Comparison of ENCODE assay signal across 10 cellular contexts in genomic region chr9:112048924-112049785, GRCh38.
DNase-seq lines count a peak whose midpoint lies in the region; ATAC-seq and TF ChIP-seq lines count a peak whose summit lies in the region.
"Had no signal": no experiment of that assay in that cellular context is flagged by ENCODE, and none has a peak within 500 bp of the region (broad histone marks: within the 10 kb centered on the region; RNA-seq: fewer than 3 reads in every experiment).

No MANE protein-coding gene starts in this region.

- ATAC-seq in right cardiac atrium (peak; percentile 53 to 80), HG03175 (IDR thresholded peaks at IDR 0.05; ENCODE audit: unreplicated experiment) (no peak)

- H3K27ac ChIP-seq in right cardiac atrium (ENCODE audit: low read length), result no peak overlapping the region
- H3K27ac ChIP-seq in spleen, result peak overlapping the region in 7 of 8 donors; percentile 21 to 65 (median 52)

- H3K36me3 ChIP-seq in adipocyte (ENCODE audit: control insufficient read depth, insufficient read depth, low read length, severe bottlenecking) (no peaks in the 10 kb centered on the region), spleen (peaks cover 0 to 8% (median 0%) of the 10 kb centered on the region in 6 donors)
- H3K36me3 ChIP-seq: HAP-1 had no signal

- DNase-seq in HCEC 1CT (peak; percentile 40), adipocyte (ENCODE audit: low read depth) (peak; percentile 79), right cardiac atrium (no peak), spleen (no peak), T-helper 9 cell (no peak), NCI-H187 treated with DMSO at 0.1 percent for 48 hours (lab: John Stamatoyannopoulos, UW) (no peak)
- DNase-seq in stimulated activated CD4-positive, alpha-beta T cell treated with anti-CD3 and anti-CD28 coated beads, Interleukin-2, amount 100 ng/mL, for 24 hours, result no peak
- DNase-seq: DND-41 had no signal

- H3K27me3 ChIP-seq in adipocyte (replicated peaks; ENCODE audit: control insufficient read depth, insufficient read depth, low read length) (no peaks in the 10 kb centered on the region), right cardiac atrium (ENCODE audit: control insufficient read depth, insufficient read depth) (no peaks in the 10 kb centered on the region), spleen (replicated peaks in 1 of 7) (no peaks in the 10 kb centered on the region)

- H3K4me1 ChIP-seq in adipocyte (ENCODE audit: control insufficient read depth, insufficient read depth, low read length) (peaks cover 54% of the 10 kb centered on the region), right cardiac atrium (ENCODE audit: control insufficient read depth, insufficient read depth, low read length) (peaks cover 6% of the 10 kb centered on the region), spleen (peaks cover 0 to 46% (median 17%) of the 10 kb centered on the region in 6 donors)
- H3K4me1 ChIP-seq: HAP-1 had no signal

- no peak for TF ChIP-seq CTCF in spleen (IDR thresholded peaks at IDR 0.05 in 8 of 11, conservative IDR thresholded peaks at IDR 0.05 in 3 of 11)

- intact Hi-C loops in right cardiac atrium (cut with DNase I) (no loop called here), spleen (cut with DNase I; ENCODE audit: low total_unique reads) (no loop called here)

- WGBS in right cardiac atrium, result 43% methylated on average over 11 of the region's 11 CpGs
- 67 to 90% (median 81%) methylated on average over 11 of the region's 11 CpGs for WGBS in spleen, 5 donors

- H3K4me3 ChIP-seq in adipocyte (ENCODE audit: low read length), result peak overlapping the region; percentile 44
- no peak overlapping the region for H3K4me3 ChIP-seq in right cardiac atrium (ENCODE audit: low read length)
- H3K4me3 ChIP-seq in spleen, result no peak overlapping the region
- H3K4me3 ChIP-seq: HAP-1 had no signal

- peak overlapping the region; percentile 53 for H3K9ac ChIP-seq in adipocyte (ENCODE audit: low read length)

- no peak for TF ChIP-seq POLR2A in spleen (IDR thresholded peaks at IDR 0.05)

- no peaks in the 10 kb centered on the region for H3K9me3 ChIP-seq in adipocyte (ENCODE audit: control insufficient read depth, low read length)
- no peaks in the 10 kb centered on the region for H3K9me3 ChIP-seq in right cardiac atrium (ENCODE audit: control insufficient read depth, low read length)
- H3K9me3 ChIP-seq in spleen, result peaks cover 0 to 6% (median 0%) of the 10 kb centered on the region in 8 donors
- H3K9me3 ChIP-seq: HAP-1 had no signal

Comparison
In these comparisons a context has a peak if more than half of its experiments do, and no peak if none do; other contexts are left out.
1. DNase-seq: peak in HCEC 1CT (single experiment) and adipocyte (single experiment); none in right cardiac atrium (0 of 3), spleen (single experiment), stimulated activated CD4-positive, alpha-beta T cell treated with anti-CD3 and anti-CD28 coated beads, Interleukin-2, amount 100 ng/mL, for 24 hours (0 of 2), T-helper 9 cell (single experiment) and NCI-H187 treated with DMSO at 0.1 percent for 48 hours (single experiment).